1 cellular context compared by ENCODE assay signal in the genomic region with DNA sequence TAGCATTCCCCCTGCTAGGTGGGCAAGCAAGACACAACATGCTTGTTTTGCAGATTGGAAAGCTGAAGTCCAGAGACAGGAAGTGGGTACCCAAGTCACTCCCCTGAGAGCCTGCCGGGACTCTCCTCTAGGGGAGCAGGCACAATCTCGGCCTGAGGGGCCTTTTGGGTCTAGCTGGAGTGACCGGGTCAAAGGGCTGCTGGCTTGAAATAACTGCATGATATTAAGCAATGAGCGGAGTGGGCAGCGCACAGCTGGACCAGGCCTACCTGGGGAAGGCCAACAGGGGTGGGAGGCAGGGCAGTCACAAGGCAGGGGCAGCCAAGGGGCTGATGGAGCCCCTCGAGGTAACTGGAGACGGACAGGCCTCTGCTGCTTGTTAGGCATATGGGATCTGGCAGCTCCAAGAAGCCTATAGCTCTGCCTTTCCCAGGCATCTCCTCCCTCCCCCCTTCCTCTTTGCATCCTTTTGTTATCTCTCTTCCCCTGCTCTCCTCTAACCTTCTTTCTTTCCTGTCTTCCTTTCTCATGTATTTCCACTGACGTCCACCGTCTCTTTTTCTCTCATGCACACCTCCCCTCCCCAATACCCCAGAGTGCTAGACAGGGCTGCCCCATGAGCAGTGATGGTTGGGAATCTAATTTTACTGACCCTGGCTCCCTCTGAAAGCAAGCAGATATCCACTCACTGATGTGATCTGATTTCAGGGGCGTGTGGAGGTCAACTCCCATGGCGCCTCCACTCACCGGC.
TF ChIP-seq lines count a peak whose summit lies in the region.

No MANE protein-coding gene starts in this region.

TF ChIP-seq in HepG2, 621 proteins besides CTCF, POLR2A, EP300 and RAD21 (continued from another document):
- TF ChIP-seq, protein P1, sequence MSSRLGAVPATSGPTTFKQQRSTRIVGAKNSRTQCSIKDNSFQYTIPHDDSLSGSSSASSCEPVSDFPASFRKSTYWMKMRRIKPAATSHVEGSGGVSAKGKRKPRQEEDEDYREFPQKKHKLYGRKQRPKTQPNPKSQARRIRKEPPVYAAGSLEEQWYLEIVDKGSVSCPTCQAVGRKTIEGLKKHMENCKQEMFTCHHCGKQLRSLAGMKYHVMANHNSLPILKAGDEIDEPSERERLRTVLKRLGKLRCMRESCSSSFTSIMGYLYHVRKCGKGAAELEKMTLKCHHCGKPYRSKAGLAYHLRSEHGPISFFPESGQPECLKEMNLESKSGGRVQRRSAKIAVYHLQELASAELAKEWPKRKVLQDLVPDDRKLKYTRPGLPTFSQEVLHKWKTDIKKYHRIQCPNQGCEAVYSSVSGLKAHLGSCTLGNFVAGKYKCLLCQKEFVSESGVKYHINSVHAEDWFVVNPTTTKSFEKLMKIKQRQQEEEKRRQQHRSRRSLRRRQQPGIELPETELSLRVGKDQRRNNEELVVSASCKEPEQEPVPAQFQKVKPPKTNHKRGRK (CRISPR knock-in tag; IDR thresholded peaks at IDR 0.05): no peak
- TF ChIP-seq MATR3 (CRISPR knock-in tag; IDR thresholded peaks at IDR 0.05): no peak
- TF ChIP-seq, protein P2, sequence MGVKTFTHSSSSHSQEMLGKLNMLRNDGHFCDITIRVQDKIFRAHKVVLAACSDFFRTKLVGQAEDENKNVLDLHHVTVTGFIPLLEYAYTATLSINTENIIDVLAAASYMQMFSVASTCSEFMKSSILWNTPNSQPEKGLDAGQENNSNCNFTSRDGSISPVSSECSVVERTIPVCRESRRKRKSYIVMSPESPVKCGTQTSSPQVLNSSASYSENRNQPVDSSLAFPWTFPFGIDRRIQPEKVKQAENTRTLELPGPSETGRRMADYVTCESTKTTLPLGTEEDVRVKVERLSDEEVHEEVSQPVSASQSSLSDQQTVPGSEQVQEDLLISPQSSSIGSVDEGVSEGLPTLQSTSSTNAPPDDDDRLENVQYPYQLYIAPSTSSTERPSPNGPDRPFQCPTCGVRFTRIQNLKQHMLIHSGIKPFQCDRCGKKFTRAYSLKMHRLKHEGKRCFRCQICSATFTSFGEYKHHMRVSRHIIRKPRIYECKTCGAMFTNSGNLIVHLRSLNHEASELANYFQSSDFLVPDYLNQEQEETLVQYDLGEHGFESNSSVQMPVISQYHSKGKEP (CRISPR knock-in tag; IDR thresholded peaks at IDR 0.05): no peak
- no peak for TF ChIP-seq HOXA5 (CRISPR knock-in tag; IDR thresholded peaks at IDR 0.05)
- no peak for TF ChIP-seq GATAD2A (CRISPR knock-in tag; IDR thresholded peaks at IDR 0.05)
- TF ChIP-seq KLF16 (CRISPR knock-in tag; IDR thresholded peaks at IDR 0.05): no peak
- no peak for TF ChIP-seq HNRNPK (IDR thresholded peaks at IDR 0.05; ENCODE audit: low read depth, low read length, poor library complexity, severe bottlenecking)
- TF ChIP-seq, protein P3, sequence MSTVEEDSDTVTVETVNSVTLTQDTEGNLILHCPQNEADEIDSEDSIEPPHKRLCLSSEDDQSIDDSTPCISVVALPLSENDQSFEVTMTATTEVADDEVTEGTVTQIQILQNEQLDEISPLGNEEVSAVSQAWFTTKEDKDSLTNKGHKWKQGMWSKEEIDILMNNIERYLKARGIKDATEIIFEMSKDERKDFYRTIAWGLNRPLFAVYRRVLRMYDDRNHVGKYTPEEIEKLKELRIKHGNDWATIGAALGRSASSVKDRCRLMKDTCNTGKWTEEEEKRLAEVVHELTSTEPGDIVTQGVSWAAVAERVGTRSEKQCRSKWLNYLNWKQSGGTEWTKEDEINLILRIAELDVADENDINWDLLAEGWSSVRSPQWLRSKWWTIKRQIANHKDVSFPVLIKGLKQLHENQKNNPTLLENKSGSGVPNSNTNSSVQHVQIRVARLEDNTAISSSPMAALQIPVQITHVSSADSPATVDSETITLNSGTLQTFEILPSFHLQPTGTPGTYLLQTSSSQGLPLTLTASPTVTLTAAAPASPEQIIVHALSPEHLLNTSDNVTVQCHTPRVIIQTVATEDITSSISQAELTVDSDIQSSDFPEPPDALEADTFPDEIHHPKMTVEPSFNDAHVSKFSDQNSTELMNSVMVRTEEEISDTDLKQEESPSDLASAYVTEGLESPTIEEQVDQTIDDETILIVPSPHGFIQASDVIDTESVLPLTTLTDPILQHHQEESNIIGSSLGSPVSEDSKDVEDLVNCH (CRISPR knock-in tag; IDR thresholded peaks at IDR 0.05): no peak
- TF ChIP-seq MYNN (CRISPR knock-in tag; IDR thresholded peaks at IDR 0.05; ENCODE audit: low read depth): no peak
- TF ChIP-seq, protein P4, sequence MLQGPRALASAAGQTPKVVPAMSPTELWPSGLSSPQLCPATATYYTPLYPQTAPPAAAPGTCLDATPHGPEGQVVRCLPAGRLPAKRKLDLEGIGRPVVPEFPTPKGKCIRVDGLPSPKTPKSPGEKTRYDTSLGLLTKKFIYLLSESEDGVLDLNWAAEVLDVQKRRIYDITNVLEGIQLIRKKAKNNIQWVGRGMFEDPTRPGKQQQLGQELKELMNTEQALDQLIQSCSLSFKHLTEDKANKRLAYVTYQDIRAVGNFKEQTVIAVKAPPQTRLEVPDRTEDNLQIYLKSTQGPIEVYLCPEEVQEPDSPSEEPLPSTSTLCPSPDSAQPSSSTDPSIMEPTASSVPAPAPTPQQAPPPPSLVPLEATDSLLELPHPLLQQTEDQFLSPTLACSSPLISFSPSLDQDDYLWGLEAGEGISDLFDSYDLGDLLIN (CRISPR knock-in tag; IDR thresholded peaks at IDR 0.05; ENCODE audit: borderline replicate concordance): no peak
